8 cellular contexts compared by ENCODE assay signal in the genomic region with DNA sequence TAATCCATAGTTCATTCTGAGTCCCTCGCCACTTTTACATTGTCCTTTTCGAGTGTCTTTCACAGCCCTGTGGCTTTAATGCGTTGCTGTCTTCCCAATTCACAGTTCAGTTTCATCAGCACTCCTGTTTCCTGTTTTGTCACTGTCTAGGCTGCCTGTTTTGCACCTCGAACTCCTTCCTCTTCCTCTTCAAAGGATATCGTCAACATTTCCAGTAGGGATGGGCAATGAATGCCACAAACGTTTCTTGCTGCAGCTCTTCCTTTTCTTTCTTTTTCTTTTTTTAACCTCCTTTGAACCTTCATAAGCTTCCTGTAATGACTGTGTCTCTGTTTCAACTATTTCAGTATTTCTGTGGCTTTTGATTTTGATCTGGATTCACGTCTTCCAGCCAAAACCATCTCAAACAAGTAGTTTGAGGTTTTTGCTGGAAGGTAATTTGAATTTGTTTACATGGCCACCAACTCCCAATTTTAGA.
DNase-seq lines count a peak whose midpoint lies in the region; ATAC-seq, FAIRE-seq and TF ChIP-seq lines count a peak whose summit lies in the region.

No MANE protein-coding gene starts in this region.

- H3K9ac ChIP-seq in rectal smooth muscle tissue (ENCODE audit: low read length), result no peak overlapping the region

- no peak for ATAC-seq in HG03159 (IDR thresholded peaks at IDR 0.05; ENCODE audit: unreplicated experiment)

- TF ChIP-seq CTCF in testis (IDR thresholded peaks at IDR 0.05), result no peak
- no peak for TF ChIP-seq CTCF in GM10266 (IDR thresholded peaks at IDR 0.05; ENCODE audit: control insufficient read depth, insufficient read depth, low read depth, missing control alignments)

- intact Hi-C loops in testis (cut with DNase I; ENCODE audit: low total_unique reads), result no loop called here

- WGBS in testis, 2 donors, result 74 to 77% methylated on average over 7 of the region's 7 CpGs

- no peak for TF ChIP-seq POLR2A in testis (IDR thresholded peaks at IDR 0.05)

- DNase-seq in GM19239 (ENCODE audit: insufficient read length, low spot score) (no peak), Kasumi-1 (lab: John Stamatoyannopoulos, UW) (peak; percentile 98 to 99), astrocyte of the hippocampus (ENCODE audit: low read depth, low spot score) (peak; percentile 32), testis (no peak), GM10266 (ENCODE audit: extremely low spot score) (no peak), mesenteric fat pad (ENCODE audit: low spot score) (no peak)

- H3K36me3 ChIP-seq in rectal smooth muscle tissue (ENCODE audit: control insufficient read depth, insufficient read depth, low read length) (no peaks in the 10 kb centered on the region), testis (ENCODE audit: low read depth, missing control alignments) (no peaks in the 10 kb centered on the region)

- FAIRE-seq in GM19239 (lab: Jason Lieb, UNC), result peak; percentile 84

- H3K27me3 ChIP-seq in rectal smooth muscle tissue (ENCODE audit: control insufficient read depth, insufficient read depth, low read length) (no peaks in the 10 kb centered on the region), testis (no peaks in the 10 kb centered on the region)

- H3K27ac ChIP-seq in rectal smooth muscle tissue (ENCODE audit: low read depth, low read length), result no peak overlapping the region
- no peak overlapping the region for H3K27ac ChIP-seq in testis

- no peaks in the 10 kb centered on the region for H3K4me1 ChIP-seq in rectal smooth muscle tissue (ENCODE audit: control insufficient read depth, insufficient read depth, low read length)
- no peaks in the 10 kb centered on the region for H3K4me1 ChIP-seq in testis

- H3K9me3 ChIP-seq in testis, result no peaks in the 10 kb centered on the region

- H3K4me3 ChIP-seq in rectal smooth muscle tissue (ENCODE audit: low read length) (peak overlapping the region; percentile 4), testis (no peak overlapping the region)

Comparison
In these comparisons a context has a peak if more than half of its experiments do, and no peak if none do; other contexts are left out.
1. DNase-seq: peak in Kasumi-1 (2 of 2) and astrocyte of the hippocampus (single experiment); none in GM19239 (single experiment), testis (single experiment), GM10266 (single experiment) and mesenteric fat pad (single experiment).